In the genomic region with DNA sequence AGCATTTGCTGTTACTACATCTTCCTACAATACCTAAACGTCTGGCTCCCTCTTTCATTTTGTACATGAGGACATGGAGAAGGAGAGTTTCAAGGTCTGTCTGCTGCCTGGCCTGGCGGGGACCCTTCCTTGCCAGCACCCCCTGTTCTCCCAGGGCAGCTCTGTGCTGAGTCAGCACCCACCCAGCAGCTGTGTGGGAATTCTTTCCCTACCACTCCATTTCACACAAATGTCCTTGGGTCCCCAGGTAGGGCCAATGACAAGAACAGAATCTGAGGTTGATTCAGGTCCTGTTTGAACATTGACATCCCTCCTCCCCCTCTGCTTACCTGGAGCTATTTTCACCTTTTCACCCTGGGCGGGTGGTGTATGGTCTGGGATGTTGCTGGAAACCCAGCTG, we compare ENCODE assay signal across 1 cellular context.
TF ChIP-seq lines count a peak whose summit lies in the region.

No MANE protein-coding gene starts in this region.

TF ChIP-seq in H1, 55 proteins besides CTCF, POLR2A, EP300 and RAD21:
- TF ChIP-seq, protein P1, sequence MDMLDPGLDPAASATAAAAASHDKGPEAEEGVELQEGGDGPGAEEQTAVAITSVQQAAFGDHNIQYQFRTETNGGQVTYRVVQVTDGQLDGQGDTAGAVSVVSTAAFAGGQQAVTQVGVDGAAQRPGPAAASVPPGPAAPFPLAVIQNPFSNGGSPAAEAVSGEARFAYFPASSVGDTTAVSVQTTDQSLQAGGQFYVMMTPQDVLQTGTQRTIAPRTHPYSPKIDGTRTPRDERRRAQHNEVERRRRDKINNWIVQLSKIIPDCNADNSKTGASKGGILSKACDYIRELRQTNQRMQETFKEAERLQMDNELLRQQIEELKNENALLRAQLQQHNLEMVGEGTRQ (IDR thresholded peaks at IDR 0.05; ENCODE audit: low read length) = no peak
- no peak for TF ChIP-seq GABPA (IDR thresholded peaks at IDR 0.05; ENCODE audit: borderline replicate concordance, insufficient read depth, low read length)
- TF ChIP-seq SP1 (IDR thresholded peaks at IDR 0.05; ENCODE audit: low read depth, low read length) = no peak
- TF ChIP-seq BACH1 (IDR thresholded peaks at IDR 0.05; ENCODE audit: low read length) = peak; percentile 62; the same call in 1 of the 2 replicates
- peak; percentile 90 for TF ChIP-seq MAFK (IDR thresholded peaks at IDR 0.05; ENCODE audit: low read depth, low read length)
